ENCODE assay signal across 14 cellular contexts in genomic region chr4:40986375-40986774, GRCh38.
"Had no signal": no experiment of that assay in that cellular context is flagged by ENCODE, and none has a peak within 500 bp of the region (broad histone marks: within the 10 kb centered on the region; RNA-seq: fewer than 3 reads in every experiment).

No MANE protein-coding gene starts in this region.

- H2AFZ ChIP-seq: neural progenitor cell, parathyroid adenoma had no signal

- DNase-seq: activated CD4-positive, alpha-beta T cell treated with anti-CD3 and anti-CD28 coated beads, Interleukin-2, amount 10 ng/mL, durations not matched to agents 7 days and 5 days; activated naive CD4-positive, alpha-beta T cell treated with anti-CD3 and anti-CD28 coated beads, Interleukin-2, amount 50 U/mL, for 16 hours; activated T-cell treated with anti-CD3 and anti-CD28 coated beads for 4 hours; adrenal gland; cerebellar nuclear complex; dermis blood vessel endothelial cell; endodermal cell; heart left ventricle; small intestine; tibial artery had no signal

- H3K27me3 Mint-ChIP-seq: brain had no signal

- H3K9me3 ChIP-seq: adrenal gland, heart left ventricle, right atrium auricular region, tibial artery had no signal

- H3K4me3 Mint-ChIP-seq: activated CD4-positive, alpha-beta T cell treated with anti-CD3 and anti-CD28 coated beads, Interleukin-2, amount 10 ng/mL, durations not matched to agents 7 days and 5 days; brain; endodermal cell; neural progenitor cell had no signal

- H3K4me1 Mint-ChIP-seq: activated CD4-positive, alpha-beta T cell treated with anti-CD3 and anti-CD28 coated beads, Interleukin-2, amount 10 ng/mL, durations not matched to agents 7 days and 5 days; endodermal cell; neural progenitor cell had no signal

- H3K27ac Mint-ChIP-seq: activated CD4-positive, alpha-beta T cell treated with anti-CD3 and anti-CD28 coated beads, Interleukin-2, amount 10 ng/mL, durations not matched to agents 7 days and 5 days; brain; endodermal cell; neural progenitor cell had no signal

- H3K4me3 ChIP-seq: adrenal gland, heart left ventricle, neural progenitor cell, right atrium auricular region, tibial artery had no signal

- H3K79me2 ChIP-seq: parathyroid adenoma had no signal

- H3K4me1 ChIP-seq: adrenal gland, parathyroid adenoma had no signal

- H3K36me3 ChIP-seq: adrenal gland, heart left ventricle, neural progenitor cell, right atrium auricular region, tibial artery had no signal

- H3K27ac ChIP-seq: adrenal gland, heart left ventricle, neural progenitor cell, parathyroid adenoma, right atrium auricular region, tibial artery had no signal

- H3K27me3 ChIP-seq: adrenal gland, heart left ventricle, neural progenitor cell, right atrium auricular region, tibial artery had no signal

- H3K9me3 Mint-ChIP-seq: activated CD4-positive, alpha-beta T cell treated with anti-CD3 and anti-CD28 coated beads, Interleukin-2, amount 10 ng/mL, durations not matched to agents 7 days and 5 days; brain; endodermal cell; neural progenitor cell had no signal

- H3K36me3 Mint-ChIP-seq: neural progenitor cell had no signal

- H3K4me2 ChIP-seq: neural progenitor cell had no signal

- H3K9ac ChIP-seq: neural progenitor cell, parathyroid adenoma had no signal
